Comparison of ENCODE assay signal across 25 cellular contexts in genomic region chr13:21079206-21079605, GRCh38. TPM values are rescaled to one million over a fixed set of nuclear protein-coding genes. Genes with fewer than 3 reads are reported as not detected.
DNase-seq lines count a peak whose midpoint lies in the region; ATAC-seq and TF ChIP-seq lines count a peak whose summit lies in the region.
"Had no signal": no experiment of that assay in that cellular context is flagged by ENCODE, and none has a peak within 500 bp of the region (broad histone marks: within the 10 kb centered on the region; RNA-seq: fewer than 3 reads in every experiment).

No MANE protein-coding gene starts in this region.

- CTCF ChIA-PET in WTC11 (lab: Charles Lee) = interaction anchor here (1.2 kb wide), 1 partner anchor 18 kb away, joined by 3 read pairs; the partner anchor contains the start of gene LATS2

- H3K9me3 ChIP-seq in SK-N-MC (ENCODE audit: low read depth, low read length) = no peaks in the 10 kb centered on the region

- DNase-seq in EL (peak; percentile 43), SK-N-MC (ENCODE audit: low read depth, low spot score) (no peak), epithelial cell of prostate (ENCODE audit: low read depth, low spot score) (no peak), osteocyte (ENCODE audit: extremely low spot score, unreplicated experiment) (no peak), WTC11 (ENCODE audit: low spot score) (no peak), NCI-H187 (lab: John Stamatoyannopoulos, UW) (no peak)
- no peak for DNase-seq in stimulated activated CD4-positive, alpha-beta T cell treated with anti-CD3 and anti-CD28 coated beads, Interleukin-1b, Interleukin-23, amount 100 ng/mL, for 48 hours
- DNase-seq: activated naive CD4-positive, alpha-beta T cell; activated T-cell treated with anti-CD3 and anti-CD28 coated beads, Interleukin-2, amount 50 U/mL, for 1 hour; CD4-positive, CD25-positive, alpha-beta regulatory T cell; cerebellar nuclear complex; DMS153; MM.1S; NCI-H187 treated with DMSO at 0.1 percent for 48 hours; NCI-H345; NK-92 treated with Interleukin-12 subunit alpha and Interleukin-12 subunit beta, amount 100 ng/mL, for 24 hours; stimulated activated CD4-positive, alpha-beta T cell treated with anti-CD3 and anti-CD28 coated beads, Interleukin-12 subunit alpha, Interleukin-12 subunit beta, amount 100 ng/mL, for 4 hours; T-helper 1 cell had no signal

- H3K27me3 Mint-ChIP-seq in osteocyte (ENCODE audit: unreplicated experiment) = no peaks in the 10 kb centered on the region
- peaks cover 5% of the 10 kb centered on the region for H3K27me3 Mint-ChIP-seq in WTC11 (ENCODE audit: low read depth)

- TF ChIP-seq CTCF in osteocyte (IDR thresholded peaks at IDR 0.05) (no peak), WTC11 (IDR thresholded peaks at IDR 0.05) (no peak)

- H3K4me3 ChIP-seq in SK-N-MC = peak overlapping the region; percentile 51
- H3K4me3 ChIP-seq: hepatocyte, neural progenitor cell had no signal

- H3K36me3 Mint-ChIP-seq in osteocyte (ENCODE audit: unreplicated experiment) (no peaks in the 10 kb centered on the region), WTC11 (no peaks in the 10 kb centered on the region)
- H3K36me3 Mint-ChIP-seq: CD4-positive, CD25-positive, alpha-beta regulatory T cell; IgD-negative memory B cell; neural progenitor cell; stimulated activated effector memory CD8-positive, alpha-beta T cell treated with anti-CD3 and anti-CD28 coated beads, Interleukin-12 subunit alpha, Interleukin-12 subunit beta, amount 100 ng/mL, for 72 hours had no signal

- H3K9me3 Mint-ChIP-seq in osteocyte (ENCODE audit: unreplicated experiment) (no peaks in the 10 kb centered on the region), WTC11 (no peaks in the 10 kb centered on the region)
- H3K9me3 Mint-ChIP-seq: neural progenitor cell; stimulated activated effector memory CD8-positive, alpha-beta T cell treated with anti-CD3 and anti-CD28 coated beads, Interleukin-12 subunit alpha, Interleukin-12 subunit beta, amount 100 ng/mL, for 72 hours had no signal

- ATAC-seq in HG02885 (IDR thresholded peaks at IDR 0.05; ENCODE audit: poor library complexity, unreplicated experiment) = no peak
- no peak for ATAC-seq in WTC11
- ATAC-seq: HCT116; stimulated activated effector memory CD8-positive, alpha-beta T cell treated with anti-CD3 and anti-CD28 coated beads, Interleukin-12 subunit alpha, Interleukin-12 subunit beta, amount 100 ng/mL, for 72 hours had no signal

- no peaks in the 10 kb centered on the region for H3K36me3 ChIP-seq in SK-N-MC (ENCODE audit: insufficient read depth, low read length)
- H3K36me3 ChIP-seq: neural progenitor cell had no signal

- H3K27ac ChIP-seq in SK-N-MC (peak overlapping the region; percentile 97), epithelial cell of prostate (peak overlapping the region; percentile 60)
- H3K27ac ChIP-seq: neural progenitor cell, VCaP had no signal

- peaks cover 47% of the 10 kb centered on the region for H3K4me1 Mint-ChIP-seq in osteocyte (ENCODE audit: unreplicated experiment)
- peaks cover 34% of the 10 kb centered on the region for H3K4me1 Mint-ChIP-seq in WTC11

- H3K9ac ChIP-seq in SK-N-MC (ENCODE audit: insufficient read length) = peak overlapping the region; percentile 30
- H3K9ac ChIP-seq: neural progenitor cell had no signal

- POLR2A ChIA-PET in WTC11 (lab: Charles Lee) = no interaction called here

- H3K4me3 Mint-ChIP-seq in osteocyte (ENCODE audit: unreplicated experiment) (peak overlapping the region; percentile 55), WTC11 (no peak overlapping the region)
- H3K4me3 Mint-ChIP-seq: IgD-negative memory B cell; neural progenitor cell; stimulated activated effector memory CD8-positive, alpha-beta T cell treated with anti-CD3 and anti-CD28 coated beads, Interleukin-12 subunit alpha, Interleukin-12 subunit beta, amount 100 ng/mL, for 72 hours had no signal

- H3K27ac Mint-ChIP-seq in osteocyte (ENCODE audit: unreplicated experiment) (peak overlapping the region; percentile 82), WTC11 (no peak overlapping the region)
- H3K27ac Mint-ChIP-seq: CD4-positive, CD25-positive, alpha-beta regulatory T cell; neural progenitor cell; stimulated activated effector memory CD8-positive, alpha-beta T cell treated with anti-CD3 and anti-CD28 coated beads, Interleukin-12 subunit alpha, Interleukin-12 subunit beta, amount 100 ng/mL, for 72 hours had no signal

TF ChIP-seq in WTC11, 78 proteins besides CTCF, POLR2A, EP300 and RAD21:
- TF ChIP-seq MYBL2 (CRISPR knock-in tag; IDR thresholded peaks at IDR 0.05) = no peak
- TF ChIP-seq NFE2L1 (CRISPR knock-in tag; IDR thresholded peaks at IDR 0.05) = no peak
- no peak for TF ChIP-seq CREB1 (CRISPR knock-in tag; IDR thresholded peaks at IDR 0.05)
- TF ChIP-seq, protein P1, sequence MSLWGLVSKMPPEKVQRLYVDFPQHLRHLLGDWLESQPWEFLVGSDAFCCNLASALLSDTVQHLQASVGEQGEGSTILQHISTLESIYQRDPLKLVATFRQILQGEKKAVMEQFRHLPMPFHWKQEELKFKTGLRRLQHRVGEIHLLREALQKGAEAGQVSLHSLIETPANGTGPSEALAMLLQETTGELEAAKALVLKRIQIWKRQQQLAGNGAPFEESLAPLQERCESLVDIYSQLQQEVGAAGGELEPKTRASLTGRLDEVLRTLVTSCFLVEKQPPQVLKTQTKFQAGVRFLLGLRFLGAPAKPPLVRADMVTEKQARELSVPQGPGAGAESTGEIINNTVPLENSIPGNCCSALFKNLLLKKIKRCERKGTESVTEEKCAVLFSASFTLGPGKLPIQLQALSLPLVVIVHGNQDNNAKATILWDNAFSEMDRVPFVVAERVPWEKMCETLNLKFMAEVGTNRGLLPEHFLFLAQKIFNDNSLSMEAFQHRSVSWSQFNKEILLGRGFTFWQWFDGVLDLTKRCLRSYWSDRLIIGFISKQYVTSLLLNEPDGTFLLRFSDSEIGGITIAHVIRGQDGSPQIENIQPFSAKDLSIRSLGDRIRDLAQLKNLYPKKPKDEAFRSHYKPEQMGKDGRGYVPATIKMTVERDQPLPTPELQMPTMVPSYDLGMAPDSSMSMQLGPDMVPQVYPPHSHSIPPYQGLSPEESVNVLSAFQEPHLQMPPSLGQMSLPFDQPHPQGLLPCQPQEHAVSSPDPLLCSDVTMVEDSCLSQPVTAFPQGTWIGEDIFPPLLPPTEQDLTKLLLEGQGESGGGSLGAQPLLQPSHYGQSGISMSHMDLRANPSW (CRISPR knock-in tag; conservative IDR thresholded peaks at IDR 0.05; ENCODE audit: low read depth) = no peak
- TF ChIP-seq ZNF232 (CRISPR knock-in tag; IDR thresholded peaks at IDR 0.05) = no peak
- TF ChIP-seq JUN (CRISPR knock-in tag; IDR thresholded peaks at IDR 0.05) = no peak
- TF ChIP-seq, protein P2, sequence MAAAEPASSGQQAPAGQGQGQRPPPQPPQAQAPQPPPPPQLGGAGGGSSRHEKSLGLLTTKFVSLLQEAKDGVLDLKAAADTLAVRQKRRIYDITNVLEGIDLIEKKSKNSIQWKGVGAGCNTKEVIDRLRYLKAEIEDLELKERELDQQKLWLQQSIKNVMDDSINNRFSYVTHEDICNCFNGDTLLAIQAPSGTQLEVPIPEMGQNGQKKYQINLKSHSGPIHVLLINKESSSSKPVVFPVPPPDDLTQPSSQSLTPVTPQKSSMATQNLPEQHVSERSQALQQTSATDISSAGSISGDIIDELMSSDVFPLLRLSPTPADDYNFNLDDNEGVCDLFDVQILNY (CRISPR knock-in tag; IDR thresholded peaks at IDR 0.05) = no peak
- no peak for TF ChIP-seq HMGA2 (CRISPR knock-in tag; IDR thresholded peaks at IDR 0.05)
- TF ChIP-seq, protein P3, sequence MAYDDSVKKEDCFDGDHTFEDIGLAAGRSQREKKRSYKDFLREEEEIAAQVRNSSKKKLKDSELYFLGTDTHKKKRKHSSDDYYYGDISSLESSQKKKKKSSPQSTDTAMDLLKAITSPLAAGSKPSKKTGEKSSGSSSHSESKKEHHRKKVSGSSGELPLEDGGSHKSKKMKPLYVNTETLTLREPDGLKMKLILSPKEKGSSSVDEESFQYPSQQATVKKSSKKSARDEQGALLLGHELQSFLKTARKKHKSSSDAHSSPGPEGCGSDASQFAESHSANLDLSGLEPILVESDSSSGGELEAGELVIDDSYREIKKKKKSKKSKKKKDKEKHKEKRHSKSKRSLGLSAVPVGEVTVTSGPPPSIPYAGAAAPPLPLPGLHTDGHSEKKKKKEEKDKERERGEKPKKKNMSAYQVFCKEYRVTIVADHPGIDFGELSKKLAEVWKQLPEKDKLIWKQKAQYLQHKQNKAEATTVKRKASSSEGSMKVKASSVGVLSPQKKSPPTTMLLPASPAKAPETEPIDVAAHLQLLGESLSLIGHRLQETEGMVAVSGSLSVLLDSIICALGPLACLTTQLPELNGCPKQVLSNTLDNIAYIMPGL (CRISPR knock-in tag; IDR thresholded peaks at IDR 0.05) = no peak
- no peak for TF ChIP-seq ERG (CRISPR knock-in tag; IDR thresholded peaks at IDR 0.05)

RNA-seq across cellular contexts. Expression of gene LATS2, which starts 17.8 kb away (rescaled TPM):
- 48.9 and 58.3 TPM in 2 replicates for total RNA-seq in osteocyte
- total RNA-seq in WTC11 (2021) = 27.5 to 31.2 TPM (median 28.9 TPM) in 3 replicates
